Comparison of ENCODE assay signal across 1 cellular context in the genomic region with DNA sequence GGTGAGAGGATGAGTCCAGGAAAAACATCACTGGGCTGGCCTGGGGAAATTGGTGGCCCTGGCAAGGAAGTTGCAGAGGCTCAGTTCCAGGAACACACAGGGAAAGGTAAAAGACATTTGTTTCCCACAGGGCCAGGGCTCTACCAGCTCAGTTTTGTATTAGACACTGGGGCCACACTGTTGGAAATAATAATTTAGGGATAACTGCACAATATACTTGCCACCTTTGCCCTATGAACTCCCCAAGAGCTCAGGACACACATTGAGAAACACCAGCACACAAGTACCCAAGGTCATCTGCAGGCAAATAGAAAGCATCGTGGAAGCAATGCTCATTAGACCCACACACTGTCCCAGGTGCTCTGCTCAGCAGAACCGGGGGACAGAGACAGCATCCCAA.
TF ChIP-seq lines count a peak whose summit lies in the region.

No MANE protein-coding gene starts in this region.

TF ChIP-seq in GM23338, 12 proteins besides CTCF, POLR2A, EP300 and RAD21 (continued from another document):
- TF ChIP-seq, protein P1, sequence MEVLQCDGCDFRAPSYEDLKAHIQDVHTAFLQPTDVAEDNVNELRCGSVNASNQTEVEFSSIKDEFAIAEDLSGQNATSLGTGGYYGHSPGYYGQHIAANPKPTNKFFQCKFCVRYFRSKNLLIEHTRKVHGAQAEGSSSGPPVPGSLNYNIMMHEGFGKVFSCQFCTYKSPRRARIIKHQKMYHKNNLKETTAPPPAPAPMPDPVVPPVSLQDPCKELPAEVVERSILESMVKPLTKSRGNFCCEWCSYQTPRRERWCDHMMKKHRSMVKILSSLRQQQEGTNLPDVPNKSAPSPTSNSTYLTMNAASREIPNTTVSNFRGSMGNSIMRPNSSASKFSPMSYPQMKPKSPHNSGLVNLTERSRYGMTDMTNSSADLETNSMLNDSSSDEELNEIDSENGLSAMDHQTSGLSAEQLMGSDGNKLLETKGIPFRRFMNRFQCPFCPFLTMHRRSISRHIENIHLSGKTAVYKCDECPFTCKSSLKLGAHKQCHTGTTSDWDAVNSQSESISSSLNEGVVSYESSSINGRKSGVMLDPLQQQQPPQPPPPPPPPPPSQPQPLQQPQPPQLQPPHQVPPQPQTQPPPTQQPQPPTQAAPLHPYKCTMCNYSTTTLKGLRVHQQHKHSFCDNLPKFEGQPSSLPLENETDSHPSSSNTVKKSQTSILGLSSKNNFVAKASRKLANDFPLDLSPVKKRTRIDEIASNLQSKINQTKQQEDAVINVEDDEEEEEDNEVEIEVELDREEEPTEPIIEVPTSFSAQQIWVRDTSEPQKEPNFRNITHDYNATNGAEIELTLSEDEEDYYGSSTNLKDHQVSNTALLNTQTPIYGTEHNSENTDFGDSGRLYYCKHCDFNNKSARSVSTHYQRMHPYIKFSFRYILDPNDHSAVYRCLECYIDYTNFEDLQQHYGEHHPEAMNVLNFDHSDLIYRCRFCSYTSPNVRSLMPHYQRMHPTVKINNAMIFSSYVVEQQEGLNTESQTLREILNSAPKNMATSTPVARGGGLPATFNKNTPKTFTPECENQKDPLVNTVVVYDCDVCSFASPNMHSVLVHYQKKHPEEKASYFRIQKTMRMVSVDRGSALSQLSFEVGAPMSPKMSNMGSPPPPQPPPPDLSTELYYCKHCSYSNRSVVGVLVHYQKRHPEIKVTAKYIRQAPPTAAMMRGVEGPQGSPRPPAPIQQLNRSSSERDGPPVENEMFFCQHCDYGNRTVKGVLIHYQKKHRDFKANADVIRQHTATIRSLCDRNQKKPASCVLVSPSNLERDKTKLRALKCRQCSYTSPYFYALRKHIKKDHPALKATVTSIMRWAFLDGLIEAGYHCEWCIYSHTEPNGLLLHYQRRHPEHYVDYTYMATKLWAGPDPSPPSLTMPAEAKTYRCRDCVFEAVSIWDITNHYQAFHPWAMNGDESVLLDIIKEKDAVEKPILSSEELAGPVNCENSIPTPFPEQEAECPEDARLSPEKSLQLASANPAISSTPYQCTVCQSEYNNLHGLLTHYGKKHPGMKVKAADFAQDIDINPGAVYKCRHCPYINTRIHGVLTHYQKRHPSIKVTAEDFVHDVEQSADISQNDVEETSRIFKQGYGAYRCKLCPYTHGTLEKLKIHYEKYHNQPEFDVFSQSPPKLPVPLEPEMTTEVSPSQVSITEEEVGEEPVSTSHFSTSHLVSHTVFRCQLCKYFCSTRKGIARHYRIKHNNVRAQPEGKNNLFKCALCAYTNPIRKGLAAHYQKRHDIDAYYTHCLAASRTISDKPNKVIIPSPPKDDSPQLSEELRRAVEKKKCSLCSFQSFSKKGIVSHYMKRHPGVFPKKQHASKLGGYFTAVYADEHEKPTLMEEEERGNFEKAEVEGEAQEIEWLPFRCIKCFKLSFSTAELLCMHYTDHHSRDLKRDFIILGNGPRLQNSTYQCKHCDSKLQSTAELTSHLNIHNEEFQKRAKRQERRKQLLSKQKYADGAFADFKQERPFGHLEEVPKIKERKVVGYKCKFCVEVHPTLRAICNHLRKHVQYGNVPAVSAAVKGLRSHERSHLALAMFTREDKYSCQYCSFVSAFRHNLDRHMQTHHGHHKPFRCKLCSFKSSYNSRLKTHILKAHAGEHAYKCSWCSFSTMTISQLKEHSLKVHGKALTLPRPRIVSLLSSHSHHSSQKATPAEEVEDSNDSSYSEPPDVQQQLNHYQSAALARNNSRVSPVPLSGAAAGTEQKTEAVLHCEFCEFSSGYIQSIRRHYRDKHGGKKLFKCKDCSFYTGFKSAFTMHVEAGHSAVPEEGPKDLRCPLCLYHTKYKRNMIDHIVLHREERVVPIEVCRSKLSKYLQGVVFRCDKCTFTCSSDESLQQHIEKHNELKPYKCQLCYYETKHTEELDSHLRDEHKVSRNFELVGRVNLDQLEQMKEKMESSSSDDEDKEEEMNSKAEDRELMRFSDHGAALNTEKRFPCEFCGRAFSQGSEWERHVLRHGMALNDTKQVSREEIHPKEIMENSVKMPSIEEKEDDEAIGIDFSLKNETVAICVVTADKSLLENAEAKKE (CRISPR knock-in tag; IDR thresholded peaks at IDR 0.05), result no peak
- TF ChIP-seq NANOG (IDR thresholded peaks at IDR 0.05; ENCODE audit: borderline replicate concordance) (no peak), EZH2phosphoT487 (IDR thresholded peaks at IDR 0.05; ENCODE audit: unreplicated experiment) (no peak), STAT1 (IDR thresholded peaks at IDR 0.05; ENCODE audit: unreplicated experiment) (no peak), ZNF114 (CRISPR knock-in tag; IDR thresholded peaks at IDR 0.05) (no peak), POLR2AphosphoS5 (IDR thresholded peaks at IDR 0.05; ENCODE audit: low read depth) (no peak)
- TF ChIP-seq, protein P2, sequence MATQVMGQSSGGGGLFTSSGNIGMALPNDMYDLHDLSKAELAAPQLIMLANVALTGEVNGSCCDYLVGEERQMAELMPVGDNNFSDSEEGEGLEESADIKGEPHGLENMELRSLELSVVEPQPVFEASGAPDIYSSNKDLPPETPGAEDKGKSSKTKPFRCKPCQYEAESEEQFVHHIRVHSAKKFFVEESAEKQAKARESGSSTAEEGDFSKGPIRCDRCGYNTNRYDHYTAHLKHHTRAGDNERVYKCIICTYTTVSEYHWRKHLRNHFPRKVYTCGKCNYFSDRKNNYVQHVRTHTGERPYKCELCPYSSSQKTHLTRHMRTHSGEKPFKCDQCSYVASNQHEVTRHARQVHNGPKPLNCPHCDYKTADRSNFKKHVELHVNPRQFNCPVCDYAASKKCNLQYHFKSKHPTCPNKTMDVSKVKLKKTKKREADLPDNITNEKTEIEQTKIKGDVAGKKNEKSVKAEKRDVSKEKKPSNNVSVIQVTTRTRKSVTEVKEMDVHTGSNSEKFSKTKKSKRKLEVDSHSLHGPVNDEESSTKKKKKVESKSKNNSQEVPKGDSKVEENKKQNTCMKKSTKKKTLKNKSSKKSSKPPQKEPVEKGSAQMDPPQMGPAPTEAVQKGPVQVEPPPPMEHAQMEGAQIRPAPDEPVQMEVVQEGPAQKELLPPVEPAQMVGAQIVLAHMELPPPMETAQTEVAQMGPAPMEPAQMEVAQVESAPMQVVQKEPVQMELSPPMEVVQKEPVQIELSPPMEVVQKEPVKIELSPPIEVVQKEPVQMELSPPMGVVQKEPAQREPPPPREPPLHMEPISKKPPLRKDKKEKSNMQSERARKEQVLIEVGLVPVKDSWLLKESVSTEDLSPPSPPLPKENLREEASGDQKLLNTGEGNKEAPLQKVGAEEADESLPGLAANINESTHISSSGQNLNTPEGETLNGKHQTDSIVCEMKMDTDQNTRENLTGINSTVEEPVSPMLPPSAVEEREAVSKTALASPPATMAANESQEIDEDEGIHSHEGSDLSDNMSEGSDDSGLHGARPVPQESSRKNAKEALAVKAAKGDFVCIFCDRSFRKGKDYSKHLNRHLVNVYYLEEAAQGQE (IDR thresholded peaks at IDR 0.05; ENCODE audit: unreplicated experiment), result no peak
